Comparison of ENCODE assay signal across 16 cellular contexts in the genomic region with DNA sequence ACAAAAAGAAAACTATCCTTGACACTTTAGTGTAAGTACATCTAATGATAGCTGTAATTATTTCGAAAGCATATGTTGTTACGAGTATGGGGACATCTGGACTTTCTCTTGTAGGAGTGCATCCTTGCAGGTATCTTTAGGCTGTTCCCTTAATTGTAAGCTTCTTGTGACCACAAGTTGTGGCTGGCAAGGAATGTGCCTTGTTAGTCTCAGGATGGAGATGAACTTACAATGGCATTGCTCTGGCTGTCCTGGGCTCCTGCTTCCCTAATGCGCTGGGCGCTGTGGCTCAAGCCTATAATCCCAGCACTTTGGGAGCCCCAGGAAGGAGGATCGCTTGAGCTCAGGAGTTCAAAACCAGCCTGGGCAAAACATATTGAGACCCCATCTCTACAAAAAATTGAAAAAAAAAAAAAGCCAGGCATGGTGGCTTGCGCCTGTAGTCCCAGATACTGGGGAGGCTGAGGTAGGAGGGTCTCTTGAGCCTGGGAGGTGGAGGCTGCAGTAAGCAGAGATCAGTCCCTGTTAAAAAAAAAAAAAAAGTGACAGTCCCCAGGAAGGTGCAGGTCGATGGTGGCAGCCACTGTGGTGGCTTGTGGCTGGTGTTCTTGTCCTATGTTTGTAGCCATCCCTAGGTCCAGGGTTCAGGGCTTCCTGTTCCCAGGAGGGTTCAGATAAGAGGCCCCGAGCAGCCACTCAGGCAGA. TPM values are rescaled to one million over a fixed set of nuclear protein-coding genes. Genes with fewer than 3 reads are reported as not detected.
DNase-seq lines count a peak whose midpoint lies in the region; FAIRE-seq and TF ChIP-seq lines count a peak whose summit lies in the region.
"Had no signal": no experiment of that assay in that cellular context is flagged by ENCODE, and none has a peak within 500 bp of the region (broad histone marks: within the 10 kb centered on the region; RNA-seq: fewer than 3 reads in every experiment).

No MANE protein-coding gene starts in this region.

- no peaks in the 10 kb centered on the region for H3K9me3 ChIP-seq in OCI-LY7 (ENCODE audit: low read length)
- H3K9me3 ChIP-seq in right atrium auricular region = no peaks in the 10 kb centered on the region
- H3K9me3 ChIP-seq in small intestine (ENCODE audit: control insufficient read depth, low read depth) = no peaks in the 10 kb centered on the region
- no peaks in the 10 kb centered on the region for H3K9me3 ChIP-seq in vagina
- H3K9me3 ChIP-seq: HAP-1, spleen, testis had no signal

- H3K4me3 Mint-ChIP-seq in activated T-cell treated with anti-CD3 and anti-CD28 coated beads, Interleukin-2, amount 50 U/mL, for 24 hours = peak overlapping the region; percentile 45

- TF ChIP-seq CTCF in OCI-LY7 (conservative IDR thresholded peaks at IDR 0.05; ENCODE audit: low read length) (no peak), right atrium auricular region (IDR thresholded peaks at IDR 0.05) (no peak), vagina (IDR thresholded peaks at IDR 0.05) (no peak)

- no peaks in the 10 kb centered on the region for H3K27me3 Mint-ChIP-seq in activated T-cell treated with anti-CD3 and anti-CD28 coated beads, Interleukin-2, amount 50 U/mL, for 24 hours

- no peaks in the 10 kb centered on the region for H3K27me3 ChIP-seq in right atrium auricular region
- no peaks in the 10 kb centered on the region for H3K27me3 ChIP-seq in small intestine (ENCODE audit: control insufficient read depth in 2 of 2, insufficient read depth in 2 of 2, low read length in 2 of 2)
- H3K27me3 ChIP-seq in vagina = no peaks in the 10 kb centered on the region
- H3K27me3 ChIP-seq: spleen, testis had no signal

- peak overlapping the region; percentile 97; the same call in 1 of the 2 replicates for H3K4me2 ChIP-seq in OCI-LY7 (ENCODE audit: low read length)

- peak overlapping the region; percentile 83; the same call in 1 of the 2 replicates for H2AFZ ChIP-seq in OCI-LY7 (ENCODE audit: low read length)

- H3K36me3 ChIP-seq in OCI-LY7 (ENCODE audit: insufficient read depth, low read length) (no peaks in the 10 kb centered on the region), right atrium auricular region (no peaks in the 10 kb centered on the region), small intestine (ENCODE audit: control insufficient read depth in 2 of 2, insufficient read depth in 2 of 2, low read length in 2 of 2) (no peaks in the 10 kb centered on the region), vagina (no peaks in the 10 kb centered on the region)
- H3K36me3 ChIP-seq: HAP-1, spleen had no signal

- POLR2A ChIA-PET in OCI-LY7 (lab: Charles Lee) = no interaction called here

- no peaks in the 10 kb centered on the region for H3K9me3 Mint-ChIP-seq in activated T-cell treated with anti-CD3 and anti-CD28 coated beads, Interleukin-2, amount 50 U/mL, for 24 hours
- H3K9me3 Mint-ChIP-seq: activated naive CD4-positive, alpha-beta T cell treated with anti-CD3 and anti-CD28 coated beads for 36 hours had no signal

- peak overlapping the region; percentile 50 for H3K27ac Mint-ChIP-seq in activated T-cell treated with anti-CD3 and anti-CD28 coated beads, Interleukin-2, amount 50 U/mL, for 24 hours
- H3K27ac Mint-ChIP-seq: activated naive CD4-positive, alpha-beta T cell treated with anti-CD3 and anti-CD28 coated beads for 36 hours had no signal

- H3K9me2 ChIP-seq in OCI-LY7 (ENCODE audit: insufficient read depth, low read length) = no peaks in the 10 kb centered on the region

- H3K4me1 ChIP-seq in OCI-LY7 (ENCODE audit: insufficient read depth, low read length, poor library complexity, severe bottlenecking) (peaks cover 14% of the 10 kb centered on the region), right atrium auricular region (peaks cover 0 to 44% of the 10 kb centered on the region in 2 donors), small intestine (ENCODE audit: control insufficient read depth in 2 of 2, insufficient read depth in 1 of 2, low read depth in 1 of 2, low read length in 1 of 2) (peaks cover 0 to 4% of the 10 kb centered on the region in 2 donors), vagina (peaks cover 15% of the 10 kb centered on the region)
- H3K4me1 ChIP-seq: HAP-1, testis had no signal

- H3K4me3 ChIP-seq in OCI-LY7 (ENCODE audit: low read depth, low read length, poor library complexity, severe bottlenecking) (no peak overlapping the region), right atrium auricular region (no peak overlapping the region), small intestine (ENCODE audit: low read depth in 1 of 2, low read length in 2 of 2) (no peak overlapping the region), vagina (no peak overlapping the region)
- H3K4me3 ChIP-seq: HAP-1 had no signal

- H3K27ac ChIP-seq in OCI-LY7 (ENCODE audit: low read depth, low read length, poor library complexity, severe bottlenecking) = no peak overlapping the region
- peak overlapping the region; percentile 76 to 77 for H3K27ac ChIP-seq in right atrium auricular region
- peak overlapping the region; percentile 27 to 90 for H3K27ac ChIP-seq in small intestine (ENCODE audit: low read depth in 1 of 2, low read length in 1 of 2)
- no peak overlapping the region for H3K27ac ChIP-seq in vagina
- H3K27ac ChIP-seq: HL-60, testis had no signal

- no peaks in the 10 kb centered on the region for H3K79me2 ChIP-seq in OCI-LY7 (ENCODE audit: insufficient read depth, low read depth, low read length)

- no peaks in the 10 kb centered on the region for H4K20me1 ChIP-seq in OCI-LY7 (ENCODE audit: insufficient read depth, low read length)

- BruUV-seq in OCI-LY7 (replicated peaks; lab: Mats Ljungman, UMichigan) = no TSS peak

- WGBS in small intestine, 3 donors = 77 to 83% (median 80%) methylated on average over 8 of the region's 8 CpGs

- no peak for DNase-seq in activated T-cell treated with anti-CD3 and anti-CD28 coated beads, Interleukin-2, amount 50 U/mL, for 24 hours
- no peak for DNase-seq in activated T-cell treated with anti-CD3 and anti-CD28 coated beads, Interleukin-2, amount 50 U/mL, for 1 hour
- DNase-seq in OCI-LY7 (ENCODE audit: low spot score) = no peak
- no peak for DNase-seq in right atrium auricular region (ENCODE audit: low spot score)
- DNase-seq in small intestine = peak; percentile 74
- DNase-seq in vagina (ENCODE audit: extremely low spot score in 2 of 2) = no peak
- DNase-seq in HT-29 (ENCODE audit: low spot score) = no peak
- DNase-seq in NCI-H1048 (lab: John Stamatoyannopoulos, UW) = no peak
- DNase-seq: ACHN had no signal

- TF ChIP-seq POLR2A in vagina (IDR thresholded peaks at IDR 0.05) = no peak

- peaks cover 16% of the 10 kb centered on the region for H3K4me1 Mint-ChIP-seq in activated T-cell treated with anti-CD3 and anti-CD28 coated beads, Interleukin-2, amount 50 U/mL, for 24 hours (ENCODE audit: low read depth)

- peaks cover 2% of the 10 kb centered on the region for H3K36me3 Mint-ChIP-seq in activated T-cell treated with anti-CD3 and anti-CD28 coated beads, Interleukin-2, amount 50 U/mL, for 24 hours (ENCODE audit: low read depth)

- CTCF ChIA-PET in OCI-LY7 (lab: Charles Lee; ENCODE audit: unreplicated experiment) = interaction anchor here (0.5 kb wide), 1 partner anchor 33 kb away, joined by 3 read pairs; no protein-coding TSS in a partner anchor

- FAIRE-seq in small intestine (lab: Jason Lieb, UNC) = no peak
- FAIRE-seq: D721Med had no signal

- intact Hi-C loops in OCI-LY7 (cut with micrococcal nuclease; ENCODE audit: unreplicated experiment) = no loop called here
- intact Hi-C loops in vagina (cut with DNase I) = no loop called here

RNA-seq across cellular contexts. Expression of a gene that starts 23.7 kb away (rescaled TPM):
- 8.2 and 9.7 TPM in 2 replicates for total RNA-seq in OCI-LY7 (2014; rRNA removed; shearing (Covaris generic))
- 13.1 and 18.9 TPM in 2 replicates for total RNA-seq in OCI-LY7 (2022)
- total RNA-seq in right atrium auricular region = 10 to 100 TPM; 45.7 to 47.8 TPM
- 10 to 100 TPM; 17.8 to 27.7 (median 18.8) TPM for polyA plus RNA-seq in small intestine
- total RNA-seq in vagina = 34.1 TPM
- 4.5 and 9.1 TPM in 2 replicates for total RNA-seq in HT-29 (2014; rRNA removed; shearing (Covaris generic))

RNA-seq across cellular contexts. Expression of a gene that starts 57.2 kb away (rescaled TPM):
- total RNA-seq in OCI-LY7 (2014; rRNA removed; shearing (Covaris generic)) = not detected in 2 replicates
- total RNA-seq in OCI-LY7 (2022) (not detected in 2 replicates), right atrium auricular region (10 to 100 TPM in 1 of 2 donors, 1 to 10 TPM in 1; 8.6 to 20.8 TPM), vagina (0.74 TPM)
- polyA plus RNA-seq in small intestine = under 1 TPM; 0.27 to 0.89 (median 0.54) TPM
- total RNA-seq in HT-29 (2014; rRNA removed; shearing (Covaris generic)) = 0.03 TPM in 1 of 2 replicates, not detected in the other
- total RNA-seq: osteocyte had no signal

Comparison
In these comparisons a context has a peak if more than half of its experiments do, and no peak if none do; other contexts are left out.
1. H3K27ac ChIP-seq: peak in right atrium auricular region (2 of 2) and small intestine (2 of 2); none in OCI-LY7 (single experiment) and vagina (single experiment).